ENCODE assay signal across 1 cellular context in genomic region chr13:29835280-29836061, GRCh38.
TF ChIP-seq lines count a peak whose summit lies in the region.

No MANE protein-coding gene starts in this region.

TF ChIP-seq in GM23338, 12 proteins besides CTCF, POLR2A, EP300 and RAD21 (continued from another document):
- TF ChIP-seq ZNF462 (CRISPR knock-in tag; IDR thresholded peaks at IDR 0.05) (no peak), EZH2 (IDR thresholded peaks at IDR 0.05; ENCODE audit: low read depth, unreplicated experiment) (no peak), JUNB (IDR thresholded peaks at IDR 0.05; ENCODE audit: unreplicated experiment) (no peak), NANOG (IDR thresholded peaks at IDR 0.05; ENCODE audit: borderline replicate concordance) (no peak), CREB1 (CRISPR knock-in tag; IDR thresholded peaks at IDR 0.05; ENCODE audit: low read depth) (no peak), REST (IDR thresholded peaks at IDR 0.05; ENCODE audit: unreplicated experiment) (no peak)
